Comparison of ENCODE assay signal across 18 cellular contexts in genomic region chr5:75325242-75325641, GRCh38. TPM values are rescaled to one million over a fixed set of nuclear protein-coding genes. Genes with fewer than 3 reads are reported as not detected.
DNase-seq lines count a peak whose midpoint lies in the region; ATAC-seq and TF ChIP-seq lines count a peak whose summit lies in the region.
"Had no signal": no experiment of that assay in that cellular context is flagged by ENCODE, and none has a peak within 500 bp of the region (broad histone marks: within the 10 kb centered on the region; RNA-seq: fewer than 3 reads in every experiment).

No MANE protein-coding gene starts in this region.

- H3K4me2 ChIP-seq in neural progenitor cell = no peak overlapping the region
- H3K4me2 ChIP-seq: BLaER1 had no signal

- H3K27ac Mint-ChIP-seq in neural progenitor cell = no peak overlapping the region
- H3K27ac Mint-ChIP-seq: nephron progenitor cell had no signal

- peaks cover 8% of the 10 kb centered on the region for H3K4me1 Mint-ChIP-seq in neural progenitor cell

- no peaks in the 10 kb centered on the region for H3K4me1 ChIP-seq in BE2C
- no peaks in the 10 kb centered on the region for H3K4me1 ChIP-seq in neural progenitor cell
- H3K4me1 ChIP-seq: BLaER1, prostate gland, tibial nerve had no signal

- no peaks in the 10 kb centered on the region for H3K79me2 ChIP-seq in neural progenitor cell (ENCODE audit: low read depth)

- CTCF ChIA-PET in AG04450 (lab: Charles Lee) (no interaction called here), GM10248 (lab: Yijun Ruan, JAX) (no interaction called here)

- no peak overlapping the region for H3K4me3 Mint-ChIP-seq in neural progenitor cell
- H3K4me3 Mint-ChIP-seq: nephron progenitor cell had no signal

- TF ChIP-seq CTCF in AG04450 (IDR thresholded peaks at IDR 0.05; ENCODE audit: low read depth, low read length) (peak; percentile 31), BE2C (IDR thresholded peaks at IDR 0.05; ENCODE audit: low read depth, low read length) (0 out of 2 replicates have a peak, but pooled peaks have one; percentile 7), VCaP (conservative IDR thresholded peaks at IDR 0.05) (peak; percentile 13; the same call in 1 of the 2 replicates), neural progenitor cell (IDR thresholded peaks at IDR 0.05) (peak; percentile 7), GM10248 (IDR thresholded peaks at IDR 0.05; ENCODE audit: control extremely low read depth, extremely low read depth, low read depth, missing control alignments) (no peak)

- peaks cover 2% of the 10 kb centered on the region for H3K27me3 Mint-ChIP-seq in neural progenitor cell (ENCODE audit: insufficient read depth, low read depth)

- no peak overlapping the region for H3K4me3 ChIP-seq in AG04450 (ENCODE audit: low read depth, low read length)
- no peak overlapping the region for H3K4me3 ChIP-seq in BE2C (ENCODE audit: low read depth, low read length)
- no peak overlapping the region for H3K4me3 ChIP-seq in neural progenitor cell
- H3K4me3 ChIP-seq: BLaER1, left lung, MG63, prostate gland, tibial nerve had no signal

- no peaks in the 10 kb centered on the region for H3K36me3 ChIP-seq in BE2C
- H3K36me3 ChIP-seq in neural progenitor cell = no peaks in the 10 kb centered on the region
- H3K36me3 ChIP-seq: BLaER1, left lung, MG63, prostate gland, tibial nerve had no signal

- H3K36me3 Mint-ChIP-seq in neural progenitor cell = no peaks in the 10 kb centered on the region

- H3K27me3 ChIP-seq in AG04450 (ENCODE audit: control insufficient read depth, insufficient read depth, low read length) = no peaks in the 10 kb centered on the region
- no peaks in the 10 kb centered on the region for H3K27me3 ChIP-seq in BE2C
- H3K27me3 ChIP-seq in neural progenitor cell = no peaks in the 10 kb centered on the region
- H3K27me3 ChIP-seq: BLaER1, left lung, MG63, tibial nerve had no signal

- peaks cover 6% of the 10 kb centered on the region for H3F3A ChIP-seq in neural progenitor cell (ENCODE audit: low read depth)

- H2AFZ ChIP-seq in neural progenitor cell (replicated peaks) = no peak overlapping the region

- POLR2A ChIA-PET in AG04450 (lab: Yijun Ruan, JAX) (no interaction called here), GM10248 (lab: Yijun Ruan, JAX) (no interaction called here)

- H3K9me3 ChIP-seq in AG04450 (ENCODE audit: control insufficient read depth, insufficient read depth, low read length) (no peaks in the 10 kb centered on the region), BE2C (no peaks in the 10 kb centered on the region), neural progenitor cell (ENCODE audit: low read depth) (no peaks in the 10 kb centered on the region)
- H3K9me3 ChIP-seq: BLaER1, left lung, MG63, prostate gland, tibial nerve had no signal

- no peak overlapping the region for H3K9ac ChIP-seq in neural progenitor cell
- H3K9ac ChIP-seq: BLaER1 had no signal

- no peak for ATAC-seq in GM18520 (IDR thresholded peaks at IDR 0.05; ENCODE audit: unreplicated experiment)
- ATAC-seq: left lung had no signal

- no peaks in the 10 kb centered on the region for H4K20me1 ChIP-seq in neural progenitor cell (ENCODE audit: low read depth)
- H4K20me1 ChIP-seq: BLaER1 had no signal

- H3K9me3 Mint-ChIP-seq in neural progenitor cell = no peaks in the 10 kb centered on the region
- H3K9me3 Mint-ChIP-seq: nephron progenitor cell had no signal

- no peak overlapping the region for H3K27ac ChIP-seq in AG04450 (ENCODE audit: low read depth, low read length)
- H3K27ac ChIP-seq in VCaP = no peak overlapping the region
- no peak overlapping the region for H3K27ac ChIP-seq in neural progenitor cell
- H3K27ac ChIP-seq: BLaER1, left lung, prostate gland, tibial nerve had no signal

- DNase-seq in AG04450 (ENCODE audit: low read depth, low spot score) (no peak), BE2C (no peak), neural progenitor cell (ENCODE audit: low spot score) (no peak), GM10248 (ENCODE audit: extremely low spot score) (no peak), NCI-H2171 (lab: John Stamatoyannopoulos, UW) (no peak)
- DNase-seq: activated CD4-positive, alpha-beta T cell treated with anti-CD3 and anti-CD28 coated beads for 4 hours; cortex of kidney; head of caudate nucleus; left lung; MG63; NCI-H1694 treated with DMSO at 0.1 percent for 48 hours; nephron progenitor cell; stimulated activated naive CD4-positive, alpha-beta T cell treated with Interleukin-2 at 50 U/mL for 16 hours had no signal

RNA-seq across cellular contexts. Expression of gene HMGCR, which starts 11.8 kb away (rescaled TPM):
- polyA plus RNA-seq in AG04450 (2011; rRNA removed) = 25.3 and 27.7 TPM in 2 replicates
- 44.0 and 61.1 TPM in 2 replicates for polyA minus RNA-seq in AG04450 (2011; rRNA and poly(A)+ RNA removed)
- 54.9 TPM for polyA plus RNA-seq in BE2C (2012; ENCODE audit: insufficient read depth, insufficient read length, low read depth)
- 227 and 248 TPM in 2 replicates for total RNA-seq in neural progenitor cell (ENCODE audit: low replicate concordance)
